In the genomic region with DNA sequence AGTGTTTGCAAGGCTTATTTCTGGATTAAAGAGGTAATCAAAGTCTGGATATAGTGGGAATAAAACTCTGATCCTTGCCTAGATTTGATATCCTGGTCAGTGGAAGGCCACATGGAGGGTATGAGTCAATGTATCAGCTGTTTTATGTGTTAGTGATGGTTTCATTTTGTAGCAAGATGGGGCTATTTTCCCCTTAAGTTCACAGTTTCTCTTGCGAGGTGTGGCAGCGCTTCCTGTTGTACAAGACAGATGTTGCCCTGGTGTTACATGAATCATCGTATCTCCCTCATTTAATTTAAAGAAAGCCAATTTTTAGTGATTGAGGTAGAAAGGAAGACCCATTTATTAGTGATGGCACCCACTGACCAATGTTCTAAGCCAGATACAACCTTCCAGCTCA, we compare ENCODE assay signal across 25 cellular contexts.
DNase-seq lines count a peak whose midpoint lies in the region; ATAC-seq lines count a peak whose summit lies in the region.
"Had no signal": no experiment of that assay in that cellular context is flagged by ENCODE, and none has a peak within 500 bp of the region (broad histone marks: within the 10 kb centered on the region; RNA-seq: fewer than 3 reads in every experiment).

No MANE protein-coding gene starts in this region.

- peaks cover 2% of the 10 kb centered on the region for H3K4me1 Mint-ChIP-seq in activated naive CD8-positive, alpha-beta T cell treated with anti-CD3 and anti-CD28 coated beads, Interleukin-2, amount 50 U/mL, for 24 hours
- peaks cover 3% of the 10 kb centered on the region for H3K4me1 Mint-ChIP-seq in activated naive CD8-positive, alpha-beta T cell treated with anti-CD3 and anti-CD28 coated beads for 36 hours
- H3K4me1 Mint-ChIP-seq in immature natural killer cell, result peaks cover 36 to 48% of the 10 kb centered on the region in 2 donors
- H3K4me1 Mint-ChIP-seq in stimulated activated naive CD8-positive, alpha-beta T cell treated with anti-CD3 and anti-CD28 coated beads, Interleukin-15, amount 100 ng/mL, for 72 hours, result no peaks in the 10 kb centered on the region
- H3K4me1 Mint-ChIP-seq: B cell, GM23338 had no signal

- no peak overlapping the region for H3K4me3 Mint-ChIP-seq in activated naive CD8-positive, alpha-beta T cell treated with anti-CD3 and anti-CD28 coated beads, Interleukin-2, amount 50 U/mL, for 24 hours
- no peak overlapping the region for H3K4me3 Mint-ChIP-seq in activated naive CD8-positive, alpha-beta T cell treated with anti-CD3 and anti-CD28 coated beads for 36 hours
- peak overlapping the region; percentile 59 to 75 (median 66) for H3K4me3 Mint-ChIP-seq in immature natural killer cell
- no peak overlapping the region for H3K4me3 Mint-ChIP-seq in stimulated activated naive CD8-positive, alpha-beta T cell treated with anti-CD3 and anti-CD28 coated beads, Interleukin-15, amount 100 ng/mL, for 72 hours
- H3K4me3 Mint-ChIP-seq: B cell, CD14-positive monocyte, GM23338 had no signal

- no peak overlapping the region for H3K27ac Mint-ChIP-seq in activated naive CD8-positive, alpha-beta T cell treated with anti-CD3 and anti-CD28 coated beads, Interleukin-2, amount 50 U/mL, for 24 hours
- H3K27ac Mint-ChIP-seq in activated naive CD8-positive, alpha-beta T cell treated with anti-CD3 and anti-CD28 coated beads for 36 hours, result no peak overlapping the region
- H3K27ac Mint-ChIP-seq in immature natural killer cell, result peak overlapping the region; percentile 79 to 86 (median 83)
- peak overlapping the region in 1 of 2 donors; percentile 81 for H3K27ac Mint-ChIP-seq in stimulated activated naive CD8-positive, alpha-beta T cell treated with anti-CD3 and anti-CD28 coated beads, Interleukin-15, amount 100 ng/mL, for 72 hours
- H3K27ac Mint-ChIP-seq: B cell, CD14-positive monocyte, GM23338 had no signal

- H3K27me3 Mint-ChIP-seq in activated naive CD8-positive, alpha-beta T cell treated with anti-CD3 and anti-CD28 coated beads, Interleukin-2, amount 50 U/mL, for 24 hours, result no peaks in the 10 kb centered on the region
- peaks cover 4% of the 10 kb centered on the region for H3K27me3 Mint-ChIP-seq in activated naive CD8-positive, alpha-beta T cell treated with anti-CD3 and anti-CD28 coated beads for 36 hours
- peaks cover 0 to 4% (median 0%) of the 10 kb centered on the region in 3 donors for H3K27me3 Mint-ChIP-seq in immature natural killer cell (ENCODE audit: low read depth in 3 of 3)
- H3K27me3 Mint-ChIP-seq in stimulated activated naive CD8-positive, alpha-beta T cell treated with anti-CD3 and anti-CD28 coated beads, Interleukin-15, amount 100 ng/mL, for 72 hours, result peaks cover 5% of the 10 kb centered on the region
- H3K27me3 Mint-ChIP-seq: B cell had no signal

- DNase-seq in activated naive CD8-positive, alpha-beta T cell treated with anti-CD3 and anti-CD28 coated beads, Interleukin-2, amount 50 U/mL, for 24 hours, result no peak
- no peak for DNase-seq in activated naive CD8-positive, alpha-beta T cell treated with anti-CD3 and anti-CD28 coated beads for 36 hours
- DNase-seq in LHCN-M2 (ENCODE audit: low read depth) (peak; percentile 58), immature natural killer cell (peak; percentile 50 to 55 (median 53)), NCI-H1694 treated with DMSO at 0.1 percent for 48 hours (lab: John Stamatoyannopoulos, UW) (no peak), A172 (ENCODE audit: low spot score) (no peak), NCI-H2196 treated with DMSO at 0.1 percent for 48 hours (lab: John Stamatoyannopoulos, UW; ENCODE audit: unreplicated experiment) (no peak)
- DNase-seq in stimulated activated naive CD8-positive, alpha-beta T cell treated with anti-CD3 and anti-CD28 coated beads, Interleukin-15, amount 100 ng/mL, for 72 hours, result no peak
- DNase-seq: EL, GF-D8, MM.1S, NCI-H1048, NCI-H1436, NCI-H2029, NCI-H345, NCI-H524, NCI-H774, Peyer's patch had no signal

- peak; percentile 46 for ATAC-seq in activated naive CD8-positive, alpha-beta T cell treated with anti-CD3 and anti-CD28 coated beads, Interleukin-2, amount 50 U/mL, for 24 hours
- ATAC-seq in stimulated activated naive CD8-positive, alpha-beta T cell treated with anti-CD3 and anti-CD28 coated beads, Interleukin-15, amount 100 ng/mL, for 72 hours, result peak; percentile 69
- ATAC-seq: A549, GM23338, HepG2, K562, Right ventricle myocardium inferior had no signal

- no peaks in the 10 kb centered on the region for H3K36me3 Mint-ChIP-seq in activated naive CD8-positive, alpha-beta T cell treated with anti-CD3 and anti-CD28 coated beads, Interleukin-2, amount 50 U/mL, for 24 hours (ENCODE audit: low read depth)
- no peaks in the 10 kb centered on the region for H3K36me3 Mint-ChIP-seq in activated naive CD8-positive, alpha-beta T cell treated with anti-CD3 and anti-CD28 coated beads for 36 hours
- H3K36me3 Mint-ChIP-seq in immature natural killer cell, result peaks cover 0 to 4% (median 0%) of the 10 kb centered on the region in 3 donors
- H3K36me3 Mint-ChIP-seq: CD14-positive monocyte had no signal

- H3K9me3 Mint-ChIP-seq in activated naive CD8-positive, alpha-beta T cell treated with anti-CD3 and anti-CD28 coated beads, Interleukin-2, amount 50 U/mL, for 24 hours, result no peaks in the 10 kb centered on the region
- no peaks in the 10 kb centered on the region for H3K9me3 Mint-ChIP-seq in activated naive CD8-positive, alpha-beta T cell treated with anti-CD3 and anti-CD28 coated beads for 36 hours
- H3K9me3 Mint-ChIP-seq in immature natural killer cell, result peaks cover 0 to 4% (median 0%) of the 10 kb centered on the region in 6 donors
- H3K9me3 Mint-ChIP-seq in stimulated activated naive CD8-positive, alpha-beta T cell treated with anti-CD3 and anti-CD28 coated beads, Interleukin-15, amount 100 ng/mL, for 72 hours, result no peaks in the 10 kb centered on the region
- H3K9me3 Mint-ChIP-seq: GM23338 had no signal

Comparison
In these comparisons a context has a peak if more than half of its experiments do, and no peak if none do; other contexts are left out.
1. DNase-seq: peak in LHCN-M2 (single experiment) and immature natural killer cell (3 of 3); none in activated naive CD8-positive, alpha-beta T cell treated with anti-CD3 and anti-CD28 coated beads, Interleukin-2, amount 50 U/mL, for 24 hours (single experiment), activated naive CD8-positive, alpha-beta T cell treated with anti-CD3 and anti-CD28 coated beads for 36 hours (single experiment), stimulated activated naive CD8-positive, alpha-beta T cell treated with anti-CD3 and anti-CD28 coated beads, Interleukin-15, amount 100 ng/mL, for 72 hours (0 of 2), NCI-H1694 treated with DMSO at 0.1 percent for 48 hours (single experiment), A172 (single experiment) and NCI-H2196 treated with DMSO at 0.1 percent for 48 hours (single experiment).
2. H3K27ac Mint-ChIP-seq: peak in immature natural killer cell (6 of 6); none in activated naive CD8-positive, alpha-beta T cell treated with anti-CD3 and anti-CD28 coated beads, Interleukin-2, amount 50 U/mL, for 24 hours (single experiment) and activated naive CD8-positive, alpha-beta T cell treated with anti-CD3 and anti-CD28 coated beads for 36 hours (single experiment).
3. H3K4me3 Mint-ChIP-seq: peak in immature natural killer cell (5 of 5); none in activated naive CD8-positive, alpha-beta T cell treated with anti-CD3 and anti-CD28 coated beads, Interleukin-2, amount 50 U/mL, for 24 hours (single experiment), activated naive CD8-positive, alpha-beta T cell treated with anti-CD3 and anti-CD28 coated beads for 36 hours (single experiment) and stimulated activated naive CD8-positive, alpha-beta T cell treated with anti-CD3 and anti-CD28 coated beads, Interleukin-15, amount 100 ng/mL, for 72 hours (0 of 2).